ENCODE assay signal across 9 cellular contexts in genomic region chr20:53873249-53873642, GRCh38.
DNase-seq lines count a peak whose midpoint lies in the region; ATAC-seq and FAIRE-seq lines count a peak whose summit lies in the region.
"Had no signal": no experiment of that assay in that cellular context is flagged by ENCODE, and none has a peak within 500 bp of the region (broad histone marks: within the 10 kb centered on the region; RNA-seq: fewer than 3 reads in every experiment).

No MANE protein-coding gene starts in this region.

- H3K4me1 ChIP-seq in ACC112 (ENCODE audit: control insufficient read depth, insufficient read depth, low read length, unreplicated experiment) = peaks cover 24% of the 10 kb centered on the region
- peaks cover 9% of the 10 kb centered on the region for H3K4me1 ChIP-seq in mesenchymal stem cell (ENCODE audit: control insufficient read depth, insufficient read depth, low read depth, low read length)

- peak overlapping the region in 1 of 2 experiments; percentile 58 for H3K18ac ChIP-seq in mesenchymal stem cell (ENCODE audit: low read depth in 1 of 2, low read length in 2 of 2)

- ATAC-seq in activated CD8-positive, alpha-beta T cell treated with anti-CD3 and anti-CD28 coated beads, Interleukin-2, amount 10 ng/mL, durations not matched to agents 7 days and 5 days = peak; percentile 11
- no peak for ATAC-seq in HG03378 (IDR thresholded peaks at IDR 0.05; ENCODE audit: unreplicated experiment)

- no peak for DNase-seq in GM19239 (ENCODE audit: insufficient read length, low spot score)
- DNase-seq in activated CD8-positive, alpha-beta T cell treated with anti-CD3 and anti-CD28 coated beads, Interleukin-2, amount 10 ng/mL, durations not matched to agents 7 days and 5 days = no peak
- DNase-seq in mesenchymal stem cell = no peak
- DNase-seq in iPS-NIHi7 (ENCODE audit: extremely low spot score) = no peak
- DNase-seq in germinal center (ENCODE audit: low spot score) = no peak
- DNase-seq in Kasumi-1 (lab: John Stamatoyannopoulos, UW) = no peak
- DNase-seq: NCI-H526 had no signal

- FAIRE-seq in GM19239 (lab: Jason Lieb, UNC) = peak; percentile 68

- no peaks in the 10 kb centered on the region for H3K9me3 ChIP-seq in mesenchymal stem cell (ENCODE audit: control insufficient read depth, low read length)

- H3K27ac ChIP-seq in ACC112 (ENCODE audit: low read depth, low read length) (no peak overlapping the region), mesenchymal stem cell (ENCODE audit: low read length, poor library complexity, severe bottlenecking) (no peak overlapping the region)

- peak overlapping the region; percentile 34; the same call in 1 of the 2 replicates for H3K4me3 ChIP-seq in ACC112 (ENCODE audit: low read depth, low read length)
- no peak overlapping the region for H3K4me3 ChIP-seq in mesenchymal stem cell (ENCODE audit: insufficient read depth in 1 of 2, low read depth in 1 of 2, low read length in 2 of 2)

- no peaks in the 10 kb centered on the region for H3K79me1 ChIP-seq in mesenchymal stem cell (replicated peaks; ENCODE audit: low read length, poor library complexity, severe bottlenecking)

- H2BK12ac ChIP-seq in mesenchymal stem cell (ENCODE audit: low read length in 2 of 2) = peak overlapping the region; percentile 18 to 70

- H3K4me3 Mint-ChIP-seq in activated CD8-positive, alpha-beta T cell treated with anti-CD3 and anti-CD28 coated beads, Interleukin-2, amount 10 ng/mL, durations not matched to agents 7 days and 5 days = peak overlapping the region; percentile 81

- H3K23ac ChIP-seq in mesenchymal stem cell (ENCODE audit: low read length in 2 of 2) = peak overlapping the region in 1 of 2 experiments; percentile 34

- no peaks in the 10 kb centered on the region for H3K36me3 ChIP-seq in ACC112 (ENCODE audit: insufficient read depth, low read length)
- H3K36me3 ChIP-seq in mesenchymal stem cell (ENCODE audit: control insufficient read depth in 1 of 2, insufficient read depth in 2 of 2, low read depth in 1 of 2, low read length in 2 of 2) = no peaks in the 10 kb centered on the region

- peak overlapping the region; percentile 86 for H2AK5ac ChIP-seq in mesenchymal stem cell (ENCODE audit: low read length, severe bottlenecking)

- no peak overlapping the region for H2BK120ac ChIP-seq in mesenchymal stem cell (ENCODE audit: low read depth, low read length)

- H3K14ac ChIP-seq in mesenchymal stem cell (ENCODE audit: low read length in 2 of 2) = no peak overlapping the region

- peak overlapping the region; percentile 67 for H3K9ac ChIP-seq in mesenchymal stem cell (ENCODE audit: low read length)

- 86% methylated on average over 2 of the region's 2 CpGs for WGBS in mesenchymal stem cell

- no peaks in the 10 kb centered on the region for H3K27me3 ChIP-seq in ACC112 (ENCODE audit: insufficient read depth, low read length)
- no peaks in the 10 kb centered on the region for H3K27me3 ChIP-seq in mesenchymal stem cell (ENCODE audit: control insufficient read depth in 1 of 2, insufficient read depth in 1 of 2, low read length in 2 of 2)

- peaks cover 64% of the 10 kb centered on the region for H3K4me1 Mint-ChIP-seq in activated CD8-positive, alpha-beta T cell treated with anti-CD3 and anti-CD28 coated beads, Interleukin-2, amount 10 ng/mL, durations not matched to agents 7 days and 5 days (ENCODE audit: low read depth)

- no peak overlapping the region for H3K4me2 ChIP-seq in mesenchymal stem cell (ENCODE audit: low read length, poor library complexity, severe bottlenecking)

- CTCF ChIA-PET in activated CD8-positive, alpha-beta T cell treated with anti-CD3 and anti-CD28 coated beads, Interleukin-2, amount 10 ng/mL, durations not matched to agents 7 days and 5 days (lab: Charles Lee) = interaction anchor here (1.0 to 5.3 kb wide), 12 partner anchors 11 to 293 kb away, joined by 4 to 75 read pairs (median 12); no protein-coding TSS in a partner anchor

- H3K79me2 ChIP-seq in ACC112 (ENCODE audit: control insufficient read depth, insufficient read depth, low read length, unreplicated experiment) = no peaks in the 10 kb centered on the region

- H2BK15ac ChIP-seq in mesenchymal stem cell (ENCODE audit: low read depth, poor library complexity, severe bottlenecking) = no peak overlapping the region

- H2BK5ac ChIP-seq in mesenchymal stem cell (ENCODE audit: low read depth, low read length, poor library complexity, severe bottlenecking) = no peak overlapping the region

- no peaks in the 10 kb centered on the region for H3K27me3 Mint-ChIP-seq in activated CD8-positive, alpha-beta T cell treated with anti-CD3 and anti-CD28 coated beads, Interleukin-2, amount 10 ng/mL, durations not matched to agents 7 days and 5 days (ENCODE audit: low read depth)

- H2AFZ ChIP-seq in ACC112 (ENCODE audit: low read length, unreplicated experiment) = peak overlapping the region; percentile 98
- no peak overlapping the region for H2AFZ ChIP-seq in mesenchymal stem cell (ENCODE audit: low read depth, low read length)

- no peaks in the 10 kb centered on the region for H3K9me3 Mint-ChIP-seq in activated CD8-positive, alpha-beta T cell treated with anti-CD3 and anti-CD28 coated beads, Interleukin-2, amount 10 ng/mL, durations not matched to agents 7 days and 5 days (ENCODE audit: insufficient read depth)

- peak overlapping the region in 1 of 2 experiments; percentile 24 for H3K4ac ChIP-seq in mesenchymal stem cell (ENCODE audit: low read depth in 1 of 2, low read length in 2 of 2)

- peak overlapping the region; percentile 98 for H3K27ac Mint-ChIP-seq in activated CD8-positive, alpha-beta T cell treated with anti-CD3 and anti-CD28 coated beads, Interleukin-2, amount 10 ng/mL, durations not matched to agents 7 days and 5 days

- POLR2A ChIA-PET in activated CD8-positive, alpha-beta T cell treated with anti-CD3 and anti-CD28 coated beads, Interleukin-2, amount 10 ng/mL, durations not matched to agents 7 days and 5 days (lab: Charles Lee) = interaction anchor here (0.6 to 2.7 kb wide), 13 partner anchors 11 to 293 kb away, joined by 3 to 39 read pairs (median 6); no protein-coding TSS in a partner anchor

- no peak overlapping the region for H4K91ac ChIP-seq in mesenchymal stem cell (ENCODE audit: low read length)

- no peaks in the 10 kb centered on the region for H3K36me3 Mint-ChIP-seq in activated CD8-positive, alpha-beta T cell treated with anti-CD3 and anti-CD28 coated beads, Interleukin-2, amount 10 ng/mL, durations not matched to agents 7 days and 5 days (ENCODE audit: low read depth)

- H4K8ac ChIP-seq in mesenchymal stem cell (ENCODE audit: low read length) = no peak overlapping the region
